ENCODE assay signal across 1 cellular context in the genomic region with DNA sequence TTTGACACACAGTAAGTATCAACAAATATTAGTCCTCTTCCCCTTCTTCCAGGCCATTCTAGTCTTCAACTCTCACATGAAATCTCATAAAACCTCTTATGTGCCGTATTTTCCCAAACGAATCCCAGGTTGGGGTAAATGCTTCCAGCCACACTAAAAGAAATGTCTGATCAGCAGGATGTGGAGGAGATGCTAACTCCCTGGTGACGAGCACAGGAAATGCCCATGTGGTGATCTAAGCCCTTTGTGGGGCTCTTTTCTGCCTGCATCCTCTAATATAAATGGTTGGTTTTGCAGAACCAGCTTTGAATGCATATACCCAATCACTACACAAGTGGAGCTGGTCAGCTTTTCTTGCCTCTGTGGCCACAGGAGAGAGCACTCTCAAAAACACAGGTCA.
TF ChIP-seq lines count a peak whose summit lies in the region.

No MANE protein-coding gene starts in this region.

TF ChIP-seq in WTC11, 78 proteins besides CTCF, POLR2A, EP300 and RAD21 (continued from another document):
- no peak for TF ChIP-seq ATF6 (CRISPR knock-in tag; IDR thresholded peaks at IDR 0.05)
TF ChIP-seq in WTC11: peak in this region for 0.
